19 cellular contexts compared by ENCODE assay signal in the genomic region with DNA sequence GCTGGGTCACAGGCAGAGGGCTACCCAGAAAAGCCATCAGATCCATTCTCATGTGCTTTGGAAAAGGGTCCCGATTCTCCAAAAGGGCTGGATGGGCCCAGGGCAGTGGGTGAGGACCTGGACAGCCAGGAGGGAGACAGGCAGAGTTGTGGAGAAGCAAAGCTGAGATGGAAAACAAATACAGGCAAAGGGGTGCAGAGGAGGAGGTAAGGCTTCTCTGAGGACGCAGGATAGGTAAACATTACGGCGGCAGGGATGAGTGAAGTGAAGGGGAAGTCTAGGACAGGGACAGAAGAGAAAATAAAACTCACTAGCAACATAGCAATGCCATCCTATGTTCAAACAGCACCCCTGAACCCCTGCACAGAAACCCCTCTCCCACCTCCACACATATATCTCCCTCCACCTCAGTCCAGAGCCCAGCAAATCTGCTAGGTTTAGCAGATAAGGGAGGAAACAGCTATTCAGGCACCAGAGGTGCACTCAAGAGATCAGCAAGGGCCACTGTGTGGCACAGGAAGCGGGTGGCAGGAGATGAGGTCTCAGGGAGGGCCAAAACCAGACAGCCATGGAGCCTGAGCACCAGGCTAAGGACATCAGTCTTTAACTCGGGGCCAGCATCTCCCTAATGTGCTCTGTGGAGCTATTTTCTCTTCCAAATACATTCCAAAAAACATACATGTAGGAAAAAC. TPM values are rescaled to one million over a fixed set of nuclear protein-coding genes. Genes with fewer than 3 reads are reported as not detected.
DNase-seq lines count a peak whose midpoint lies in the region; ATAC-seq and TF ChIP-seq lines count a peak whose summit lies in the region.
"Had no signal": no experiment of that assay in that cellular context is flagged by ENCODE, and none has a peak within 500 bp of the region (broad histone marks: within the 10 kb centered on the region; RNA-seq: fewer than 3 reads in every experiment).

No MANE protein-coding gene starts in this region.

- no peaks in the 10 kb centered on the region for H3K36me3 Mint-ChIP-seq in type B pancreatic cell
- peaks cover 22% of the 10 kb centered on the region for H3K36me3 Mint-ChIP-seq in stimulated activated memory B cell treated with anti-CD40 and anti-IgM and Interleukin-4, amounts not matched to agents 10 μg/mL and 1 μg/mL and 100 μg/mL, for 72 hours
- H3K36me3 Mint-ChIP-seq: CD8-positive, alpha-beta T cell had no signal

- no peak overlapping the region for H3K4me2 ChIP-seq in mesendoderm (ENCODE audit: low read length)
- H3K4me2 ChIP-seq: KMS-11 had no signal

- H2BK5ac ChIP-seq in mesendoderm (ENCODE audit: low read length) = no peak overlapping the region

- peak overlapping the region; percentile 25 for H3K56ac ChIP-seq in mesendoderm (ENCODE audit: low read length)

- H3K9me3 ChIP-seq in body of pancreas = no peaks in the 10 kb centered on the region
- H3K9me3 ChIP-seq: HAP-1, MG63 had no signal

- no peak for TF ChIP-seq CTCF in body of pancreas (IDR thresholded peaks at IDR 0.05)
- no peak for TF ChIP-seq CTCF in type B pancreatic cell (conservative IDR thresholded peaks at IDR 0.05)
- TF ChIP-seq CTCF in GM20000 (IDR thresholded peaks at IDR 0.05; ENCODE audit: extremely low read depth, missing control alignments) = no peak

- H3K18ac ChIP-seq in mesendoderm (ENCODE audit: low read length) = no peak overlapping the region

- H3K9me3 Mint-ChIP-seq in type B pancreatic cell = no peaks in the 10 kb centered on the region
- no peaks in the 10 kb centered on the region for H3K9me3 Mint-ChIP-seq in stimulated activated memory B cell treated with anti-CD40 and anti-IgM and Interleukin-4, amounts not matched to agents 10 μg/mL and 1 μg/mL and 100 μg/mL, for 72 hours
- H3K9me3 Mint-ChIP-seq: CD8-positive, alpha-beta T cell had no signal

- H4K8ac ChIP-seq in mesendoderm (ENCODE audit: low read depth, low read length) = no peak overlapping the region

- DNase-seq in NCI-H510A treated with DMSO at 0.1 percent for 48 hours (lab: John Stamatoyannopoulos, UW) = peak; percentile 6
- DNase-seq in NCI-H510A (lab: John Stamatoyannopoulos, UW) = no peak
- no peak for DNase-seq in body of pancreas
- DNase-seq in mesendoderm = no peak
- no peak for DNase-seq in type B pancreatic cell (ENCODE audit: extremely low spot score, unreplicated experiment)
- no peak for DNase-seq in GM20000 (ENCODE audit: low spot score)
- DNase-seq: MG63, NCI-H1092, NCI-H1694, NCI-H2107, NCI-H2227 treated with DMSO at 0.1 percent for 48 hours, NCI-H526, OCI-M1, SIG-M5 had no signal

- H3K4me1 ChIP-seq in body of pancreas = peaks cover 90% of the 10 kb centered on the region
- no peaks in the 10 kb centered on the region for H3K4me1 ChIP-seq in mesendoderm (ENCODE audit: control insufficient read depth, low read depth, low read length)
- H3K4me1 ChIP-seq: HAP-1 had no signal

- H3K27ac Mint-ChIP-seq in type B pancreatic cell = peak overlapping the region; percentile 39
- H3K27ac Mint-ChIP-seq in stimulated activated memory B cell treated with anti-CD40 and anti-IgM and Interleukin-4, amounts not matched to agents 10 μg/mL and 1 μg/mL and 100 μg/mL, for 72 hours = no peak overlapping the region
- H3K27ac Mint-ChIP-seq: CD8-positive, alpha-beta T cell had no signal

- TF ChIP-seq POLR2A in body of pancreas (IDR thresholded peaks at IDR 0.05) = no peak

- H3K36me3 ChIP-seq in body of pancreas (replicated peaks in 1 of 2; ENCODE audit: insufficient read depth in 1 of 2, low read depth in 2 of 2) (no peaks in the 10 kb centered on the region), mesendoderm (ENCODE audit: control insufficient read depth, insufficient read depth, low read length) (no peaks in the 10 kb centered on the region)
- H3K36me3 ChIP-seq: HAP-1, MG63 had no signal

- H3K27ac ChIP-seq in body of pancreas (peak overlapping the region; percentile 5 to 58 (median 47)), mesendoderm (ENCODE audit: low read depth, low read length) (no peak overlapping the region)
- H3K27ac ChIP-seq: KMS-11 had no signal

- peak overlapping the region; percentile 24 for H3K23ac ChIP-seq in mesendoderm (ENCODE audit: low read length)

- H3K4me3 ChIP-seq in body of pancreas (no peak overlapping the region), mesendoderm (ENCODE audit: low read length) (no peak overlapping the region)
- H3K4me3 ChIP-seq: HAP-1, MG63 had no signal

- no peaks in the 10 kb centered on the region for H3K27me3 Mint-ChIP-seq in type B pancreatic cell
- H3K27me3 Mint-ChIP-seq in stimulated activated memory B cell treated with anti-CD40 and anti-IgM and Interleukin-4, amounts not matched to agents 10 μg/mL and 1 μg/mL and 100 μg/mL, for 72 hours = peaks cover 7% of the 10 kb centered on the region

- H2AK5ac ChIP-seq in mesendoderm (ENCODE audit: low read length) = no peak overlapping the region

- peaks cover 25% of the 10 kb centered on the region for H3K4me1 Mint-ChIP-seq in type B pancreatic cell (ENCODE audit: unreplicated experiment)
- peaks cover 8% of the 10 kb centered on the region for H3K4me1 Mint-ChIP-seq in stimulated activated memory B cell treated with anti-CD40 and anti-IgM and Interleukin-4, amounts not matched to agents 10 μg/mL and 1 μg/mL and 100 μg/mL, for 72 hours

- ATAC-seq in body of pancreas (no peak), GM18909 (IDR thresholded peaks at IDR 0.05; ENCODE audit: poor library complexity, unreplicated experiment) (no peak)
- no peak for ATAC-seq in stimulated activated memory B cell treated with anti-CD40 and anti-IgM and Interleukin-4, amounts not matched to agents 10 μg/mL and 1 μg/mL and 100 μg/mL, for 72 hours
- ATAC-seq: CD8-positive, alpha-beta T cell had no signal

- no peaks in the 10 kb centered on the region for H3K79me1 ChIP-seq in mesendoderm (ENCODE audit: low read length)

- H3K4me3 Mint-ChIP-seq in type B pancreatic cell = no peak overlapping the region
- no peak overlapping the region for H3K4me3 Mint-ChIP-seq in stimulated activated memory B cell treated with anti-CD40 and anti-IgM and Interleukin-4, amounts not matched to agents 10 μg/mL and 1 μg/mL and 100 μg/mL, for 72 hours
- H3K4me3 Mint-ChIP-seq: CD8-positive, alpha-beta T cell had no signal

- intact Hi-C loops in body of pancreas (cut with DNase I) = no loop called here

- no peak overlapping the region for H2BK15ac ChIP-seq in mesendoderm (replicated peaks; ENCODE audit: low read depth)

- no peak overlapping the region for H4K5ac ChIP-seq in mesendoderm (ENCODE audit: low read length)

- no peaks in the 10 kb centered on the region for H3K79me2 ChIP-seq in mesendoderm (ENCODE audit: control insufficient read depth, insufficient read depth, low read length)

- WGBS in body of pancreas, 2 donors = 32 to 50% methylated on average over 6 of the region's 6 CpGs
- no CpG with 5 or more reads among the region's 6 CpGs for whole genome bisulfite sequencing in mesendoderm (ENCODE audit: extremely low coverage, insufficient coverage, low lambda C conversion rate)

- no peak overlapping the region for H3K4ac ChIP-seq in mesendoderm (ENCODE audit: low read depth, low read length)

- H3K9ac ChIP-seq in mesendoderm (ENCODE audit: low read length) = no peak overlapping the region
- H3K9ac ChIP-seq: KMS-11 had no signal

- no peak overlapping the region for H2BK120ac ChIP-seq in mesendoderm (ENCODE audit: low read depth, low read length)

- H3K27me3 ChIP-seq in body of pancreas (no peaks in the 10 kb centered on the region), mesendoderm (ENCODE audit: insufficient read depth, low read length, poor library complexity) (no peaks in the 10 kb centered on the region)
- H3K27me3 ChIP-seq: MG63 had no signal

RNA-seq across cellular contexts. Expression of gene HOMER2, which starts 51.3 kb away (rescaled TPM):
- 100 to 1,000 TPM; 331 to 469 TPM for total RNA-seq in body of pancreas
- polyA plus RNA-seq in mesendoderm (2013, experiment 1 of 2) = 9.4 TPM
- polyA plus RNA-seq in mesendoderm (2013, experiment 2 of 2) = 10.7 TPM
- total RNA-seq in type B pancreatic cell (ENCODE audit: low replicate concordance) = 18.8 and 23.4 TPM in 2 replicates

Comparison
In these comparisons a context has a peak if more than half of its experiments do, and no peak if none do; other contexts are left out.
1. RNA of gene HOMER2, which starts 51.3 kb away (total RNA-seq): 331 to 469 TPM in body of pancreas; 18.8 to 23.4 TPM in type B pancreatic cell; every median in the first group is over 10 times any median in the second.